In genomic region chr15:63510548-63510940, GRCh38 we compare ENCODE assay signal across 12 cellular contexts. TPM values are rescaled to one million over a fixed set of nuclear protein-coding genes. Genes with fewer than 3 reads are reported as not detected.
DNase-seq lines count a peak whose midpoint lies in the region; ATAC-seq, FAIRE-seq and TF ChIP-seq lines count a peak whose summit lies in the region.
"Had no signal": no experiment of that assay in that cellular context is flagged by ENCODE, and none has a peak within 500 bp of the region (broad histone marks: within the 10 kb centered on the region; RNA-seq: fewer than 3 reads in every experiment).

No MANE protein-coding gene starts in this region.

- POLR2A ChIA-PET in A549 (lab: Yijun Ruan, JAX): interaction anchor here (1.1 to 2.3 kb wide), 2 partner anchors 9 to 90 kb away, joined by 3 to 9 read pairs; no protein-coding TSS in a partner anchor
- POLR2A ChIA-PET in activated CD8-positive, alpha-beta T cell treated with anti-CD3 and anti-CD28 coated beads, Interleukin-2, amount 10 ng/mL, durations not matched to agents 7 days and 5 days (lab: Charles Lee): interaction anchor here (0.6 to 1.6 kb wide), 3 partner anchors 23 to 326 kb away, joined by 3 to 5 read pairs (median 3); no protein-coding TSS in a partner anchor

- H3K27ac ChIP-seq in A549 (peak overlapping the region; percentile 19 to 61; a peak in 5 of 6 replicates), GM23248 (peak overlapping the region; percentile 23; the same call in 1 of the 2 replicates), testis (no peak overlapping the region)
- H3K27ac ChIP-seq: VCaP had no signal

- H3K4me2 ChIP-seq in A549 (peak overlapping the region; percentile 94), GM23248 (ENCODE audit: unreplicated experiment) (peak overlapping the region; percentile 74)

- CTCF ChIA-PET in A549 (lab: Yijun Ruan, JAX): interaction anchor here (0.9 to 3.3 kb wide), 9 partner anchors 23 to 90 kb away, joined by 3 to 22 read pairs (median 5); partner anchors contain the start of gene FBXL22
- CTCF ChIA-PET in activated CD8-positive, alpha-beta T cell treated with anti-CD3 and anti-CD28 coated beads, Interleukin-2, amount 10 ng/mL, durations not matched to agents 7 days and 5 days (lab: Charles Lee): interaction anchor here (0.9 to 2.7 kb wide), 17 partner anchors 12 to 462 kb away, joined by 3 to 24 read pairs (median 4); no protein-coding TSS in a partner anchor

- H3K9ac ChIP-seq in GM23248: no peak overlapping the region

- H3K36me3 ChIP-seq in GM23248 (ENCODE audit: low read depth) (no peaks in the 10 kb centered on the region), testis (ENCODE audit: low read depth, missing control alignments) (no peaks in the 10 kb centered on the region)

- no peaks in the 10 kb centered on the region for H3K9me3 ChIP-seq in A549
- H3K9me3 ChIP-seq in GM23248 (ENCODE audit: low read depth): no peaks in the 10 kb centered on the region
- H3K9me3 ChIP-seq in testis: no peaks in the 10 kb centered on the region

- H3K4me3 Mint-ChIP-seq in activated CD8-positive, alpha-beta T cell treated with anti-CD3 and anti-CD28 coated beads, Interleukin-2, amount 10 ng/mL, durations not matched to agents 7 days and 5 days: no peak overlapping the region
- peak overlapping the region in 3 of 5 donors; percentile 0 to 38 (median 23) for H3K4me3 Mint-ChIP-seq in immature natural killer cell

- DNase-seq in A549 (ENCODE audit: low read depth in 1 of 2, low spot score in 1 of 2) (no peak), GM23248 (no peak), immature natural killer cell (no peak), testis (no peak)
- no peak for DNase-seq in activated CD8-positive, alpha-beta T cell treated with anti-CD3 and anti-CD28 coated beads, Interleukin-2, amount 10 ng/mL, durations not matched to agents 7 days and 5 days
- no peak for DNase-seq in effector CD4-positive, alpha-beta T cell
- DNase-seq: Kasumi-1, NCI-H748 treated with DMSO at 0.1 percent for 48 hours had no signal

- no peaks in the 10 kb centered on the region for H3K9me2 ChIP-seq in GM23248 (ENCODE audit: insufficient read depth)

- TF ChIP-seq RAD21 in A549 (conservative IDR thresholded peaks at IDR 0.05 in 1 of 2, IDR thresholded peaks at IDR 0.05 in 1 of 2): no peak

- intact Hi-C loops in testis (cut with DNase I; ENCODE audit: low total_unique reads): no loop called here

- H3K27me3 ChIP-seq in GM23248 (replicated peaks; ENCODE audit: insufficient read depth): no peaks in the 10 kb centered on the region
- H3K27me3 ChIP-seq in testis: no peaks in the 10 kb centered on the region

- peaks cover 85% of the 10 kb centered on the region for H3K4me1 Mint-ChIP-seq in activated CD8-positive, alpha-beta T cell treated with anti-CD3 and anti-CD28 coated beads, Interleukin-2, amount 10 ng/mL, durations not matched to agents 7 days and 5 days (ENCODE audit: low read depth)
- H3K4me1 Mint-ChIP-seq in immature natural killer cell: peaks cover 93 to 100% of the 10 kb centered on the region in 2 donors

- H3K9me3 Mint-ChIP-seq in activated CD8-positive, alpha-beta T cell treated with anti-CD3 and anti-CD28 coated beads, Interleukin-2, amount 10 ng/mL, durations not matched to agents 7 days and 5 days (ENCODE audit: insufficient read depth): no peaks in the 10 kb centered on the region
- no peaks in the 10 kb centered on the region for H3K9me3 Mint-ChIP-seq in immature natural killer cell

- TF ChIP-seq POLR2A in A549 (IDR thresholded peaks at IDR 0.05; ENCODE audit: low read length): no peak
- no peak for TF ChIP-seq POLR2A in testis (IDR thresholded peaks at IDR 0.05)

- TF ChIP-seq CTCF in A549 (IDR thresholded peaks at IDR 0.05): no peak
- no peak for TF ChIP-seq CTCF in testis (IDR thresholded peaks at IDR 0.05)

- H3K27ac Mint-ChIP-seq in activated CD8-positive, alpha-beta T cell treated with anti-CD3 and anti-CD28 coated beads, Interleukin-2, amount 10 ng/mL, durations not matched to agents 7 days and 5 days: peak overlapping the region; percentile 21
- H3K27ac Mint-ChIP-seq in immature natural killer cell: peak overlapping the region; percentile 20 to 63 (median 35)

- no peak overlapping the region for H2AFZ ChIP-seq in GM23248

- H3K79me2 ChIP-seq in GM23248 (ENCODE audit: insufficient read depth): peaks cover 94% of the 10 kb centered on the region

- in situ Hi-C loops in GM23248 (cut with MboI): no loop called here

- peaks cover 35% of the 10 kb centered on the region for H3F3A ChIP-seq in GM23248 (ENCODE audit: insufficient read depth)

- peaks cover 90% of the 10 kb centered on the region for H3K4me1 ChIP-seq in A549
- H3K4me1 ChIP-seq in GM23248 (ENCODE audit: insufficient read depth): peaks cover 51% of the 10 kb centered on the region
- peaks cover 18% of the 10 kb centered on the region for H3K4me1 ChIP-seq in testis

- peak; percentile 13 to 18; a peak in 3 of 6 replicates for ATAC-seq in A549
- ATAC-seq in activated CD8-positive, alpha-beta T cell treated with anti-CD3 and anti-CD28 coated beads, Interleukin-2, amount 10 ng/mL, durations not matched to agents 7 days and 5 days: no peak
- no peak for ATAC-seq in GM18867 (IDR thresholded peaks at IDR 0.05; ENCODE audit: unreplicated experiment)
- no peak for ATAC-seq in HG02870 (IDR thresholded peaks at IDR 0.05; ENCODE audit: unreplicated experiment)

- H3K4me3 ChIP-seq in A549 (no peak overlapping the region), GM23248 (peak overlapping the region; percentile 45), testis (no peak overlapping the region)

- WGBS in A549 (ENCODE audit: missing lambda C conversion rate): 20% methylated on average over 1 of the region's 1 CpG
- WGBS in GM23248 (ENCODE audit: low coverage in 1 of 2, low lambda C conversion rate in 2 of 2, missing lambda C conversion rate in 2 of 2), 2 experiments: 8 to 9% methylated on average over 1 of the region's 1 CpG
- 55 to 58% methylated on average over 1 of the region's 1 CpG for WGBS in testis, 2 donors

- H4K20me1 ChIP-seq in GM23248 (ENCODE audit: insufficient read depth): 0 out of 2 replicates have a peak, but pooled peaks cover 2% of the 10 kb centered on the region

- no peak for TF ChIP-seq EP300 in A549 (IDR thresholded peaks at IDR 0.05)

- peaks cover 11% of the 10 kb centered on the region for H3K36me3 Mint-ChIP-seq in activated CD8-positive, alpha-beta T cell treated with anti-CD3 and anti-CD28 coated beads, Interleukin-2, amount 10 ng/mL, durations not matched to agents 7 days and 5 days (ENCODE audit: low read depth)
- no peaks in the 10 kb centered on the region for H3K36me3 Mint-ChIP-seq in immature natural killer cell

- FAIRE-seq in A549 (lab: Jason Lieb, UNC): no peak
- FAIRE-seq: GM18507 had no signal

- H3K27me3 Mint-ChIP-seq in activated CD8-positive, alpha-beta T cell treated with anti-CD3 and anti-CD28 coated beads, Interleukin-2, amount 10 ng/mL, durations not matched to agents 7 days and 5 days (ENCODE audit: low read depth): no peaks in the 10 kb centered on the region
- H3K27me3 Mint-ChIP-seq in immature natural killer cell (ENCODE audit: low read depth in 3 of 3): no peaks in the 10 kb centered on the region

TF ChIP-seq in A549, 52 proteins besides CTCF, POLR2A, EP300 and RAD21 (continues in another document):
- no peak for TF ChIP-seq NPAS2 (CRISPR knock-in tag; IDR thresholded peaks at IDR 0.05; ENCODE audit: borderline replicate concordance)
- TF ChIP-seq GATA3 (IDR thresholded peaks at IDR 0.05; ENCODE audit: borderline replicate concordance): no peak
- TF ChIP-seq NR3C1 (IDR thresholded peaks at IDR 0.05): no peak
- no peak for TF ChIP-seq MAFK (IDR thresholded peaks at IDR 0.05; ENCODE audit: partially characterized antibody)
- no peak for TF ChIP-seq EHMT2 (IDR thresholded peaks at IDR 0.05; ENCODE audit: low read depth)
- no peak for TF ChIP-seq HOXB5 (CRISPR knock-in tag; IDR thresholded peaks at IDR 0.05)
- no peak for TF ChIP-seq CEBPB (IDR thresholded peaks at IDR 0.05)
- no peak for TF ChIP-seq RNF2 (IDR thresholded peaks at IDR 0.05; ENCODE audit: borderline replicate concordance, low read depth)
- no peak for TF ChIP-seq TFCP2L1 (CRISPR knock-in tag; IDR thresholded peaks at IDR 0.05)
- no peak for TF ChIP-seq EHF (CRISPR knock-in tag; IDR thresholded peaks at IDR 0.05)
- TF ChIP-seq CHD2 (IDR thresholded peaks at IDR 0.05; ENCODE audit: low read length, partially characterized antibody): no peak
- no peak for TF ChIP-seq HMGXB4 (CRISPR knock-in tag; IDR thresholded peaks at IDR 0.05; ENCODE audit: borderline replicate concordance)
- no peak for TF ChIP-seq NFE2L2 (conservative IDR thresholded peaks at IDR 0.05; ENCODE audit: low read length)
- TF ChIP-seq TP53 (CRISPR knock-in tag; IDR thresholded peaks at IDR 0.05): no peak

RNA-seq across cellular contexts. Expression of gene USP3, which starts 6.2 kb away (rescaled TPM):
- polyA plus RNA-seq in A549 (2011; rRNA removed): 97.4 and 99.1 TPM in 2 replicates
- 32.8 and 35.7 TPM in 2 replicates for polyA plus RNA-seq in A549 (2012; cell fraction: cytosol; rRNA removed)
- 68.6 and 111 TPM in 2 replicates for polyA plus RNA-seq in A549 (2012; cell fraction: nucleus; rRNA removed)
- polyA plus RNA-seq in A549 (2017; fragmentation: RNase III; extraction: RNeasy Plus Mini Kit Qiagen cat#74134 plus additional on column Dnase treatment): 41.8 to 43.2 TPM (median 42.8 TPM) in 3 replicates
- polyA minus RNA-seq in A549 (2011; rRNA and poly(A)+ RNA removed): 98.4 and 139 TPM in 2 replicates
- total RNA-seq in GM23248 (2014; rRNA removed; shearing (Covaris generic)): 21.0 and 24.5 TPM in 2 replicates
- polyA plus RNA-seq in GM23248 (2016; fragmentation: Nextera tagmentation; extraction: Ambion mirVana): 15.4 and 16.1 TPM in 2 replicates
- 10 to 100 TPM; 48.3 to 49.1 TPM for total RNA-seq in activated CD8-positive, alpha-beta T cell treated with anti-CD3 and anti-CD28 coated beads, Interleukin-2, amount 10 ng/mL, durations not matched to agents 7 days and 5 days
- polyA plus RNA-seq in immature natural killer cell: 10 to 100 TPM; 24.7 to 39.1 (median 32.9) TPM
- 10 to 100 TPM; 38.5 to 43.1 TPM for total RNA-seq in testis
- 23.2 TPM for polyA plus RNA-seq in testis (ENCODE audit: insufficient read depth, low read depth, low replicate concordance)

Comparison
In these comparisons a context has a peak if more than half of its experiments do, and no peak if none do; other contexts are left out.
1. ATAC-seq: peak in A549 (2 of 2); none in activated CD8-positive, alpha-beta T cell treated with anti-CD3 and anti-CD28 coated beads, Interleukin-2, amount 10 ng/mL, durations not matched to agents 7 days and 5 days (single experiment), GM18867 (single experiment) and HG02870 (single experiment).
2. H3K27ac ChIP-seq: peak in A549 (2 of 2) and GM23248 (single experiment); none in testis (0 of 2).